10 cellular contexts compared by ENCODE assay signal in genomic region chrY:6964727-6965126, GRCh38. TPM values are rescaled to one million over a fixed set of nuclear protein-coding genes. Genes with fewer than 3 reads are reported as not detected.
A peak's percentile ranks its signal among the peaks of the same experiment; 100 is the strongest.
DNase-seq lines count a peak whose midpoint lies in the region; ATAC-seq and TF ChIP-seq lines count a peak whose summit lies in the region.
"Had no signal": no experiment of that assay in that cellular context is flagged by ENCODE, and none has a peak within 500 bp of the region (broad histone marks: within the 10 kb centered on the region; RNA-seq: fewer than 3 reads in every experiment).

No MANE protein-coding gene starts in this region.

- no peak for ATAC-seq in Right ventricle myocardium inferior
- no peak for ATAC-seq in gastroesophageal sphincter
- ATAC-seq in HG03175 (IDR thresholded peaks at IDR 0.05; ENCODE audit: unreplicated experiment) = no peak
- ATAC-seq in GM18858 (IDR thresholded peaks at IDR 0.05; ENCODE audit: unreplicated experiment) = no peak

- TF ChIP-seq POLR2A in gastroesophageal sphincter (IDR thresholded peaks at IDR 0.05) = no peak

- H3K9me3 ChIP-seq in cardiac muscle cell (ENCODE audit: low read depth) = no peaks in the 10 kb centered on the region
- H3K9me3 ChIP-seq in gastroesophageal sphincter = no peaks in the 10 kb centered on the region
- H3K9me3 ChIP-seq in tibial artery = no peaks in the 10 kb centered on the region
- H3K9me3 ChIP-seq: neutrophil had no signal

- DNase-seq in cardiac muscle cell (ENCODE audit: low read depth in 1 of 2, low spot score in 1 of 2) (peak in 1 of 2 donors; percentile 43), Right ventricle myocardium inferior (ENCODE audit: missing footprints) (no peak), T-helper 2 cell (peak in 3 of 5 experiments; percentile 0 to 71 (median 4)), tibial artery (no peak), NCI-H2029 treated with DMSO at 0.1 percent for 48 hours (lab: John Stamatoyannopoulos, UW) (no peak)
- DNase-seq: cortex of kidney had no signal

- no peaks in the 10 kb centered on the region for H3K27me3 ChIP-seq in cardiac muscle cell
- H3K27me3 ChIP-seq in gastroesophageal sphincter = no peaks in the 10 kb centered on the region
- H3K27me3 ChIP-seq in tibial artery = no peaks in the 10 kb centered on the region
- H3K27me3 ChIP-seq: neutrophil had no signal

- 3% methylated on average over 4 of the region's 11 CpGs; no CpG with 5 or more reads in 1 of the 2 donors for WGBS in gastroesophageal sphincter (ENCODE audit: low coverage in 1 of 2), 2 donors

- TF ChIP-seq CTCF in cardiac muscle cell (IDR thresholded peaks at IDR 0.05; ENCODE audit: low read depth, low read length) (peak; percentile 46), gastroesophageal sphincter (IDR thresholded peaks at IDR 0.05) (peak in 3 of 4 experiments; percentile 39 to 59 (median 58)), tibial artery (IDR thresholded peaks at IDR 0.05) (peak; percentile 56 to 60)

- no peaks in the 10 kb centered on the region for H3K4me1 ChIP-seq in cardiac muscle cell (ENCODE audit: low read depth)
- H3K4me1 ChIP-seq in gastroesophageal sphincter = no peaks in the 10 kb centered on the region
- H3K4me1 ChIP-seq in tibial artery = no peaks in the 10 kb centered on the region

- intact Hi-C loops in Right ventricle myocardium inferior (cut with DNase I) = loop anchor here (5.0 kb wide), 1 partner anchor 123 kb away; no protein-coding TSS in a partner anchor
- intact Hi-C loops in tibial artery (cut with DNase I; ENCODE audit: low total_unique reads) = no loop called here

- H3K27ac ChIP-seq in cardiac muscle cell (no peak overlapping the region), gastroesophageal sphincter (no peak overlapping the region), tibial artery (no peak overlapping the region)
- H3K27ac ChIP-seq: neutrophil had no signal

- H3K4me3 ChIP-seq in cardiac muscle cell = no peak overlapping the region
- no peak overlapping the region for H3K4me3 ChIP-seq in gastroesophageal sphincter
- H3K4me3 ChIP-seq in tibial artery = no peak overlapping the region

- no peak for TF ChIP-seq EP300 in gastroesophageal sphincter (IDR thresholded peaks at IDR 0.05)

- no peaks in the 10 kb centered on the region for H3K36me3 ChIP-seq in cardiac muscle cell
- H3K36me3 ChIP-seq in gastroesophageal sphincter = no peaks in the 10 kb centered on the region
- no peaks in the 10 kb centered on the region for H3K36me3 ChIP-seq in tibial artery
- H3K36me3 ChIP-seq: neutrophil had no signal

RNA-seq across cellular contexts. Expression of gene AMELY, which starts 53.2 kb away (rescaled TPM):
- total RNA-seq in cardiac muscle cell (not detected in 2 replicates), Right ventricle myocardium inferior (not detected), gastroesophageal sphincter (not detected)
- not detected in 2 replicates for polyA plus RNA-seq in cardiac muscle cell

RNA-seq across cellular contexts. Expression of gene TBL1Y, which starts 54.2 kb away (rescaled TPM):
- total RNA-seq in cardiac muscle cell (not detected in 2 replicates), Right ventricle myocardium inferior (0.16 TPM), gastroesophageal sphincter (under 1 TPM in 2 of 4 donors, not detected in 2; 0.27 to 0.31 TPM)
- polyA plus RNA-seq in cardiac muscle cell = not detected in 2 replicates

Comparison
In these comparisons a context has a peak if more than half of its experiments do, and no peak if none do; other contexts are left out.
1. DNase-seq: peak in T-helper 2 cell (3 of 5); none in Right ventricle myocardium inferior (single experiment), tibial artery (0 of 2) and NCI-H2029 treated with DMSO at 0.1 percent for 48 hours (single experiment).
2. Peak in every context shown above with its lines, with median percentiles within 50 percentile points of each other: CTCF ChIP-seq.